ENCODE assay signal across 20 cellular contexts in the genomic region with DNA sequence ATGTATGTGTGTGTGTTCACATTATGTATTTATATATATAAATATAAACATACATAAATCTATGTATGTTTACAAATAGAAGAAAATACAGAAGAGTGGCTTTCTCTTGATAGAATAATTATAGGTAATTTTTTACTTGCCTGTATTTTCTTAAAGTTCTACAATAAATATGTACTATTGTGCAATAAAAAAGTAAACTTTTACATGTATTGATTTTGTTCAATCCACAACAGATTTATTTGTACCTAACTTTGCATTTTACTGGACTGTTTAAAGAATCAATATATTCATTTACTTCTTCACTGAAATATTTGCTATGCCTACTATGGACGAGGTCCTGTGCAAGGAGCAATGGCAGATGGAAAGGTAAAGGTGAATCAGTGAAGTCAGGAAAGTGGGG. TPM values are rescaled to one million over a fixed set of nuclear protein-coding genes. Genes with fewer than 3 reads are reported as not detected.
DNase-seq lines count a peak whose midpoint lies in the region; ATAC-seq, FAIRE-seq and TF ChIP-seq lines count a peak whose summit lies in the region.
"Had no signal": no experiment of that assay in that cellular context is flagged by ENCODE, and none has a peak within 500 bp of the region (broad histone marks: within the 10 kb centered on the region; RNA-seq: fewer than 3 reads in every experiment).

No MANE protein-coding gene starts in this region.

- H4K20me1 ChIP-seq in HepG2 (ENCODE audit: insufficient read depth, low read length) (no peaks in the 10 kb centered on the region), K562 (replicated peaks; ENCODE audit: control insufficient read depth, insufficient read depth, low read length) (no peaks in the 10 kb centered on the region)
- H4K20me1 ChIP-seq: BLaER1 treated with 17β-estradiol and CSF1 and Interleukin-3, amounts not matched to agents 10 nM and 100 nM had no signal

- TF ChIP-seq RAD21 in HepG2 (CRISPR knock-in tag; IDR thresholded peaks at IDR 0.05) (no peak), K562 (CRISPR knock-in tag; conservative IDR thresholded peaks at IDR 0.05 in 1 of 2, IDR thresholded peaks at IDR 0.05 in 1 of 2) (no peak)

- H3K27me3 ChIP-seq in HepG2 (ENCODE audit: control insufficient read depth in 1 of 2, insufficient read depth in 2 of 2, low read length in 2 of 2) (peaks cover 0 to 21% of the 10 kb centered on the region in 2 experiments; a peak in 4 of 5 replicates), right lobe of liver (no peaks in the 10 kb centered on the region), K562 (ENCODE audit: control insufficient read depth in 2 of 2, insufficient read depth in 2 of 2, low read length in 2 of 2) (peaks cover 4 to 6% of the 10 kb centered on the region in 2 experiments; a peak in 3 of 5 replicates)
- H3K27me3 ChIP-seq: BLaER1 treated with 17β-estradiol and CSF1 and Interleukin-3, amounts not matched to agents 10 nM and 100 nM had no signal

- no peak overlapping the region for H3K4me3 ChIP-seq in HepG2 (replicated peaks in 1 of 3; ENCODE audit: insufficient read depth in 1 of 3, low read depth in 2 of 3, low read length in 3 of 3)
- no peak overlapping the region for H3K4me3 ChIP-seq in right lobe of liver
- no peak overlapping the region for H3K4me3 ChIP-seq in K562
- H3K4me3 ChIP-seq: A549; BLaER1 treated with 17β-estradiol and CSF1 and Interleukin-3, amounts not matched to agents 10 nM and 100 nM had no signal

- H3K4me2 ChIP-seq in HepG2 (ENCODE audit: low read depth, low read length) (no peak overlapping the region), K562 (ENCODE audit: insufficient read depth, low read length) (no peak overlapping the region)
- H3K4me2 ChIP-seq: A549; BLaER1 treated with 17β-estradiol and CSF1 and Interleukin-3, amounts not matched to agents 10 nM and 100 nM had no signal

- TF ChIP-seq CTCF in HepG2 (CRISPR knock-in tag; IDR thresholded peaks at IDR 0.05) = no peak
- no peak for TF ChIP-seq CTCF in right lobe of liver (IDR thresholded peaks at IDR 0.05)
- TF ChIP-seq CTCF in K562 (IDR thresholded peaks at IDR 0.05 in 2 of 3, conservative IDR thresholded peaks at IDR 0.05 in 1 of 3; ENCODE audit: insufficient read depth in 2 of 3, low read depth in 1 of 3, low read length in 3 of 3) = no peak

- DNase-seq in HepG2 (ENCODE audit: low spot score) (no peak), right lobe of liver (no peak), K562 (ENCODE audit: extremely low read depth in 1 of 4, low spot score in 3 of 4) (no peak), NCI-H345 treated with DMSO at 0.1 percent for 48 hours (lab: John Stamatoyannopoulos, UW; ENCODE audit: unreplicated experiment) (no peak)
- DNase-seq: AML-193; Caco-2; Calu3; CD4-positive, alpha-beta T cell; CD8-positive, alpha-beta T cell; DMS79 treated with DMSO at 0.1 percent for 48 hours; GF-D8 had no signal

- H2AFZ ChIP-seq in HepG2 (ENCODE audit: low read length) (no peak overlapping the region), K562 (ENCODE audit: low read depth, low read length) (no peak overlapping the region)

- ATAC-seq in HepG2 = no peak
- no peak for ATAC-seq in right lobe of liver
- no peak for ATAC-seq in K562
- no peak for ATAC-seq in HG03159 (IDR thresholded peaks at IDR 0.05; ENCODE audit: unreplicated experiment)
- ATAC-seq: A549; CD8-positive, alpha-beta T cell had no signal

- in situ Hi-C loops in HepG2 (cut with HindIII; ENCODE audit: extremely low pct_ligation_motif_present, low pct_unique_long_range_greater_than_20kb) (no loop called here), K562 (cut with MboI) (no loop called here)

- 0% methylated on average over 1 of the region's 1 CpG for WGBS in HepG2 (ENCODE audit: low lambda C conversion rate)
- 33% methylated on average over 1 of the region's 1 CpG for WGBS in right lobe of liver (ENCODE audit: insufficient coverage, low coverage, low lambda C conversion rate, missing lambda C conversion rate)
- 6% methylated on average over 1 of the region's 1 CpG for WGBS in K562 (ENCODE audit: insufficient coverage, low coverage, missing lambda C conversion rate)

- TF ChIP-seq POLR2A in HepG2 (IDR thresholded peaks at IDR 0.05; ENCODE audit: insufficient read depth in 1 of 2, low read depth in 2 of 2, low read length in 2 of 2) (no peak), right lobe of liver (IDR thresholded peaks at IDR 0.05) (no peak), K562 (conservative IDR thresholded peaks at IDR 0.05) (no peak)

- no peak for FAIRE-seq in HepG2 (lab: Jason Lieb, UNC)
- FAIRE-seq in K562 (lab: Jason Lieb, UNC) = no peak
- FAIRE-seq: A549, D721Med, G401.6, GM12891, GM19239 had no signal

- no peak overlapping the region for H3K9ac ChIP-seq in HepG2 (ENCODE audit: insufficient read depth, low read depth, low read length)
- H3K9ac ChIP-seq in K562 (ENCODE audit: insufficient read depth in 1 of 2, low read depth in 2 of 2, low read length in 2 of 2) = no peak overlapping the region
- H3K9ac ChIP-seq: BLaER1 treated with 17β-estradiol and CSF1 and Interleukin-3, amounts not matched to agents 10 nM and 100 nM had no signal

- no peaks in the 10 kb centered on the region for H3K9me1 ChIP-seq in K562 (ENCODE audit: control insufficient read depth, insufficient read depth, low read length)

- H3K36me3 ChIP-seq in HepG2 (replicated peaks in 1 of 2; ENCODE audit: control insufficient read depth in 1 of 2, insufficient read depth in 2 of 2, low read length in 2 of 2) (no peaks in the 10 kb centered on the region), right lobe of liver (no peaks in the 10 kb centered on the region), K562 (ENCODE audit: control insufficient read depth, insufficient read depth, low read length) (no peaks in the 10 kb centered on the region)
- H3K36me3 ChIP-seq: BLaER1 treated with 17β-estradiol and CSF1 and Interleukin-3, amounts not matched to agents 10 nM and 100 nM had no signal

- intact Hi-C loops in HepG2 (cut with micrococcal nuclease; ENCODE audit: unreplicated experiment) = no loop called here
- intact Hi-C loops in right lobe of liver (cut with DNase I) = no loop called here
- intact Hi-C loops in K562 (cut with micrococcal nuclease) = no loop called here

- CTCF ChIA-PET in HepG2 (lab: Yijun Ruan, JAX; ENCODE audit: low intra/inter-chr PET ratio, low total read pairs) (no interaction called here), K562 (lab: Yijun Ruan, JAX; ENCODE audit: low intra/inter-chr PET ratio) (no interaction called here)

- H3K27ac ChIP-seq in HepG2 (ENCODE audit: extremely low read length, insufficient read depth, low read length) (no peak overlapping the region), right lobe of liver (no peak overlapping the region), K562 (ENCODE audit: extremely low read depth, low read depth, low read length) (no peak overlapping the region)
- H3K27ac ChIP-seq: 22Rv1; A549; BLaER1 treated with 17β-estradiol and CSF1 and Interleukin-3, amounts not matched to agents 10 nM and 100 nM; C4-2B had no signal

- H3K9me3 ChIP-seq in HepG2 (ENCODE audit: low read length) (no peaks in the 10 kb centered on the region), right lobe of liver (no peaks in the 10 kb centered on the region), K562 (replicated peaks; ENCODE audit: control insufficient read depth, insufficient read depth, low read depth, low read length) (no peaks in the 10 kb centered on the region)
- H3K9me3 ChIP-seq: A549; BLaER1 treated with 17β-estradiol and CSF1 and Interleukin-3, amounts not matched to agents 10 nM and 100 nM; Caco-2 had no signal

- no peaks in the 10 kb centered on the region for H3K4me1 ChIP-seq in HepG2 (ENCODE audit: insufficient read depth, low read length)
- peaks cover 0 to 8% (median 3%) of the 10 kb centered on the region in 4 donors for H3K4me1 ChIP-seq in right lobe of liver
- H3K4me1 ChIP-seq in K562 (replicated peaks in 1 of 2; ENCODE audit: control insufficient read depth in 2 of 2, insufficient read depth in 2 of 2, low read length in 2 of 2) = no peaks in the 10 kb centered on the region
- H3K4me1 ChIP-seq: Caco-2 had no signal

- POLR2A ChIA-PET in HepG2 (lab: Yijun Ruan, JAX) (no interaction called here), K562 (lab: Yijun Ruan, JAX) (interaction anchor here (1.1 kb wide), 1 partner anchor 8 kb away, joined by 4 read pairs; no protein-coding TSS in a partner anchor)

- BruUV-seq in HepG2 (replicated peaks; lab: Mats Ljungman, UMichigan) (no TSS peak), K562 (replicated peaks; lab: Mats Ljungman, UMichigan) (no TSS peak)

- no peak for TF ChIP-seq EP300 in HepG2 (IDR thresholded peaks at IDR 0.05; ENCODE audit: low read depth in 2 of 2, low read length in 2 of 2)
- TF ChIP-seq EP300 in HepG2 (CRISPR knock-in tag; IDR thresholded peaks at IDR 0.05; ENCODE audit: borderline replicate concordance) = no peak
- TF ChIP-seq EP300 in K562 (IDR thresholded peaks at IDR 0.05; ENCODE audit: low read length) = no peak

- no peaks in the 10 kb centered on the region for H3K79me2 ChIP-seq in HepG2 (ENCODE audit: insufficient read depth, low read length)
- no peaks in the 10 kb centered on the region for H3K79me2 ChIP-seq in K562 (ENCODE audit: control insufficient read depth, insufficient read depth, low read length)

RNA-seq across cellular contexts. Expression of gene TAB2, which starts 14.0 kb away (rescaled TPM):
- 23.7 and 44.3 TPM in 2 replicates for total RNA-seq in HepG2 (2016; rRNA removed; fragmentation: Illumina TruSeq; extraction: Trizol)
- 8.4 and 8.9 TPM in 2 replicates for total RNA-seq in HepG2 (2016; cell fraction: cytosol; rRNA removed; fragmentation: Illumina TruSeq; extraction: Trizol; ENCODE audit: low read depth)
- 24.3 and 40.7 TPM in 2 replicates for total RNA-seq in HepG2 (2016; cell fraction: insoluble cytoplasmic fraction; rRNA removed; fragmentation: Illumina TruSeq; extraction: Trizol)
- total RNA-seq in HepG2 (2016; cell fraction: membrane; rRNA removed; fragmentation: Illumina TruSeq; extraction: Trizol) = 35.4 and 36.0 TPM in 2 replicates
- 30.5 and 36.6 TPM in 2 replicates for total RNA-seq in HepG2 (2016; cell fraction: nucleus; rRNA removed; fragmentation: Illumina TruSeq; extraction: Trizol)
- polyA plus RNA-seq in HepG2 (2011; rRNA removed) = 38.1 and 50.2 TPM in 2 replicates
- 21.0 and 33.3 TPM in 2 replicates for polyA plus RNA-seq in HepG2 (2011; cell fraction: cytosol; rRNA removed)
- polyA plus RNA-seq in HepG2 (2011; cell fraction: nucleus; rRNA removed) = 13.6 and 13.8 TPM in 2 replicates
- polyA plus RNA-seq in HepG2 (2012) = 39.0 and 39.2 TPM in 2 replicates
- polyA plus RNA-seq in HepG2 (2016; cell fraction: cytosol; fragmentation: Illumina TruSeq; extraction: Trizol; ENCODE audit: low read depth) = 4.5 and 4.8 TPM in 2 replicates
- 64.7 and 68.7 TPM in 2 replicates for polyA plus RNA-seq in HepG2 (2016; cell fraction: insoluble cytoplasmic fraction; fragmentation: Illumina TruSeq; extraction: Trizol; ENCODE audit: low read depth)
- 28.9 and 30.3 TPM in 2 replicates for polyA plus RNA-seq in HepG2 (2016; cell fraction: membrane; fragmentation: Illumina TruSeq; extraction: Trizol; ENCODE audit: low read depth)
- 40.3 and 41.8 TPM in 2 replicates for polyA plus RNA-seq in HepG2 (2016; cell fraction: nucleus; fragmentation: Illumina TruSeq; extraction: Trizol; ENCODE audit: insufficient read depth, low read depth)
- polyA minus RNA-seq in HepG2 (2011; rRNA and poly(A)+ RNA removed; ENCODE audit: low replicate concordance) = 29.3 and 44.7 TPM in 2 replicates
- 31.6 and 41.0 TPM in 2 replicates for polyA minus RNA-seq in HepG2 (2011; cell fraction: cytosol; rRNA and poly(A)+ RNA removed)
- 56.5 and 70.6 TPM in 2 replicates for polyA minus RNA-seq in HepG2 (2011; cell fraction: nucleus; rRNA and poly(A)+ RNA removed)
- 10 to 100 TPM; 25.5 to 33.1 (median 30.2) TPM for total RNA-seq in right lobe of liver
- total RNA-seq in K562 (2011; cell fraction: chromatin; rRNA removed; ENCODE audit: low replicate concordance) = 32.6 and 83.4 TPM in 2 replicates
- total RNA-seq in K562 (2011; cell fraction: nucleolus; rRNA removed) = 12.5 and 17.0 TPM in 2 replicates
- total RNA-seq in K562 (2011; cell fraction: nucleoplasm; rRNA removed) = 22.4 and 28.9 TPM in 2 replicates
- total RNA-seq in K562 (2014; rRNA removed) = 9.1 and 10.6 TPM in 2 replicates
- 17.4 and 19.9 TPM in 2 replicates for total RNA-seq in K562 (2014; rRNA removed; fragmentation: Illumina TruSeq; extraction: Trizol)
- 18.9 and 21.5 TPM in 2 replicates for total RNA-seq in K562 (2015; rRNA removed; fragmentation: Illumina TruSeq; extraction: Trizol)
- total RNA-seq in K562 (2021) = 19.3 and 23.2 TPM in 2 replicates
- polyA plus RNA-seq in K562 (2011; rRNA removed) = 36.3 and 38.3 TPM in 2 replicates
- 14.7 and 22.5 TPM in 2 replicates for polyA plus RNA-seq in K562 (2011; cell fraction: cytosol; rRNA removed)
- polyA plus RNA-seq in K562 (2011; cell fraction: nucleus; rRNA removed) = 16.4 and 24.9 TPM in 2 replicates
- polyA plus RNA-seq in K562 (2012) = 19.1 and 25.4 TPM in 2 replicates
- polyA plus RNA-seq in K562 (2014; fragmentation: Illumina TruSeq; extraction: Trizol) = 29.8 and 32.9 TPM in 2 replicates
- 1 to 10 TPM; 9.5 to 10.0 TPM for polyA plus RNA-seq in K562 (2014; fragmentation: Nextera tagmentation; extraction: Ambion mirVana)
- 16.9 and 18.6 TPM in 2 replicates for polyA plus RNA-seq in K562 (2014; rRNA removed)
- 58.1 and 66.9 TPM in 2 replicates for polyA minus RNA-seq in K562 (2011; rRNA and poly(A)+ RNA removed)
- 20.3 and 20.8 TPM in 2 replicates for polyA minus RNA-seq in K562 (2011; cell fraction: cytosol; rRNA and poly(A)+ RNA removed)
- polyA minus RNA-seq in K562 (2011; cell fraction: nucleus; rRNA and poly(A)+ RNA removed) = 16.2 and 25.0 TPM in 2 replicates

Comparison
In these comparisons a context has a peak if more than half of its experiments do, and no peak if none do; other contexts are left out.
1. Of the 241 proteins assayed by ChIP-seq in both HepG2 and K562: peak only in HepG2: KAT2B; only in K562: CEBPG; in both: CEBPB; in neither: 238.